Comparison of ENCODE assay signal across 8 cellular contexts in the genomic region with DNA sequence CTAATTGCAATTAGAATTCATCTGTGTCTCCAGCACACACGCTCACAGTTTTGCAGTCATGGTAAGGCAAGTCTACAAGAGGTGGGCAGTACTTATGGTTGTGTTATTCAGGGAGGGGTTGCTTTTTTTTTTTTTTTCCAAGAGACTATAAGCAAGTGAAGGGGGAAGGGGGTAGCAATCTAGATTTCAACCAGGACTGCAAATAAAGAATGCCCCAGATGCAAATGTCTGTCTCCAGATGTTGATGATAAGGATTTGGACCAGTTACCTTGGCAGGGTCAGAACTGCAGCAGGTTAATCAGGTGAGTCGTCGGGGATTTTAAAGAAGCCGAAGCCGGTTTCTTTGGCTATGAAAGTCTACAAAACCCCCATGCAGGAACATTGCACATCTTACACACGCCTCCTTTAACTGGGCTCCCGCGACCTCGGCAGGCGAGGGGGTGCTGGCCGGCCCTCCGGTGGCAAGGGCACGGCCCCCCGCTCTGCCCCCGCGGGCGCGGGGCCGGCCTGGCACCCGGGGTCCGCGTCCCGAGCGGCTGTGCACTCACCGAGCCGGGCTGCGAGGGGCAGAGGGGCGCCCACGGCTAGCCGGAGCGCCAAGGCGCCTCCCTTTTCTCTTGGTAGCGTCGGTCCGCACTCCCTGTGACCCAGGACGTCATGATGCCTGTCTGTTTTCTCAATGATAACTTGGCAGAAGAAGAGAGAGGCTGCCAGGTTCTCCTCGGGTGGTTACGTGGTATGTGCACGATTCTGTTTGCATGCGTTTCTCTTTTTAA.
DNase-seq lines count a peak whose midpoint lies in the region; ATAC-seq lines count a peak whose summit lies in the region.

No MANE protein-coding gene starts in this region.

- peak; percentile 85 for ATAC-seq in Right ventricle myocardium superior (ENCODE audit: poor library complexity)
- ATAC-seq in stimulated activated memory B cell treated with anti-CD40 and anti-IgM and Interleukin-4, amounts not matched to agents 10 μg/mL and 1 μg/mL and 100 μg/mL, for 72 hours, result no peak
- ATAC-seq in GM21619 (IDR thresholded peaks at IDR 0.05; ENCODE audit: unreplicated experiment), result no peak

- intact Hi-C loops in Right ventricle myocardium superior (cut with DNase I), result no loop called here

- WGBS in HUES64, result under 1% methylated on average over 36 of the region's 40 CpGs
- no CpG with 5 or more reads among the region's 40 CpGs for WGBS in trophoblast cell (ENCODE audit: extremely low coverage, insufficient coverage, insufficient read length)

- no peak overlapping the region for H4K91ac ChIP-seq in trophoblast cell (ENCODE audit: low read depth, low read length)

- H3K79me2 ChIP-seq in trophoblast cell (ENCODE audit: control insufficient read depth, insufficient read depth, low read length, poor library complexity), result no peaks in the 10 kb centered on the region

- H3K18ac ChIP-seq in trophoblast cell (ENCODE audit: low read length), result no peak overlapping the region

- H2AK5ac ChIP-seq in trophoblast cell (ENCODE audit: low read length), result no peak overlapping the region

- POLR2A ChIA-PET in activated CD4-positive, alpha-beta memory T cell treated with anti-CD3 and anti-CD28 coated beads, Interleukin-2, amount 10 ng/mL, durations not matched to agents 7 days and 5 days (lab: Charles Lee), result no interaction called here

- H3K4me3 ChIP-seq in HUES64 (ENCODE audit: low read length), result peak overlapping the region; percentile 58
- peak overlapping the region; percentile 55 for H3K4me3 ChIP-seq in trophoblast cell (ENCODE audit: low read depth, low read length)

- H3K4me1 ChIP-seq in HUES64 (ENCODE audit: insufficient read depth, low read length) (peaks cover 19% of the 10 kb centered on the region), trophoblast cell (ENCODE audit: control insufficient read depth in 1 of 2, insufficient read depth in 2 of 2, low read length in 2 of 2) (peaks cover 0 to 4% of the 10 kb centered on the region in 2 experiments)

- H3K36me3 ChIP-seq in HUES64 (ENCODE audit: insufficient read depth, low read length) (no peaks in the 10 kb centered on the region), trophoblast cell (ENCODE audit: control insufficient read depth in 1 of 2, insufficient read depth in 2 of 2, low read length in 2 of 2) (no peaks in the 10 kb centered on the region)

- H3K23ac ChIP-seq in trophoblast cell (ENCODE audit: low read length), result no peak overlapping the region

- peak; percentile 58 for DNase-seq in SK-N-DZ (ENCODE audit: low spot score)
- peak; percentile 49 for DNase-seq in Right ventricle myocardium superior
- no peak for DNase-seq in trophoblast cell
- DNase-seq in stimulated activated naive CD4-positive, alpha-beta T cell (lab: John Stamatoyannopoulos, UW), result no peak
- DNase-seq in activated CD4-positive, alpha-beta memory T cell treated with anti-CD3 and anti-CD28 coated beads, Interleukin-2, amount 10 ng/mL, durations not matched to agents 7 days and 5 days, result no peak

- H3K79me1 ChIP-seq in trophoblast cell (ENCODE audit: low read length), result no peaks in the 10 kb centered on the region

- no peak overlapping the region for H4K12ac ChIP-seq in trophoblast cell (ENCODE audit: low read depth, low read length)

- no peaks in the 10 kb centered on the region for H3K4me1 Mint-ChIP-seq in stimulated activated memory B cell treated with anti-CD40 and anti-IgM and Interleukin-4, amounts not matched to agents 10 μg/mL and 1 μg/mL and 100 μg/mL, for 72 hours
- peaks cover 3% of the 10 kb centered on the region for H3K4me1 Mint-ChIP-seq in activated CD4-positive, alpha-beta memory T cell treated with anti-CD3 and anti-CD28 coated beads, Interleukin-2, amount 10 ng/mL, durations not matched to agents 7 days and 5 days

- H2AFZ ChIP-seq in trophoblast cell (ENCODE audit: insufficient read depth, low read length, poor library complexity), result no peak overlapping the region

- H3K4ac ChIP-seq in trophoblast cell (ENCODE audit: low read depth, low read length), result no peak overlapping the region

- H3K27me3 ChIP-seq in HUES64 (ENCODE audit: insufficient read depth, low read length), result peaks cover 64% of the 10 kb centered on the region
- H3K27me3 ChIP-seq in trophoblast cell (ENCODE audit: insufficient read depth, low read length), result peaks cover 20% of the 10 kb centered on the region

- H3K36me3 Mint-ChIP-seq in stimulated activated memory B cell treated with anti-CD40 and anti-IgM and Interleukin-4, amounts not matched to agents 10 μg/mL and 1 μg/mL and 100 μg/mL, for 72 hours, result no peaks in the 10 kb centered on the region
- no peaks in the 10 kb centered on the region for H3K36me3 Mint-ChIP-seq in activated CD4-positive, alpha-beta memory T cell treated with anti-CD3 and anti-CD28 coated beads, Interleukin-2, amount 10 ng/mL, durations not matched to agents 7 days and 5 days (ENCODE audit: low read depth)

- no peak overlapping the region for H2BK12ac ChIP-seq in trophoblast cell (ENCODE audit: low read length)

- H3K14ac ChIP-seq in trophoblast cell (ENCODE audit: low read length), result no peak overlapping the region

- H3K4me3 Mint-ChIP-seq in stimulated activated memory B cell treated with anti-CD40 and anti-IgM and Interleukin-4, amounts not matched to agents 10 μg/mL and 1 μg/mL and 100 μg/mL, for 72 hours, result no peak overlapping the region
- H3K4me3 Mint-ChIP-seq in activated CD4-positive, alpha-beta memory T cell treated with anti-CD3 and anti-CD28 coated beads, Interleukin-2, amount 10 ng/mL, durations not matched to agents 7 days and 5 days, result no peak overlapping the region

- no peak overlapping the region for H2BK120ac ChIP-seq in trophoblast cell (ENCODE audit: insufficient read depth, low read length, poor library complexity)

- no peak overlapping the region for H2BK5ac ChIP-seq in trophoblast cell (ENCODE audit: low read depth, low read length, poor library complexity)

- no peaks in the 10 kb centered on the region for H3K9me3 ChIP-seq in HUES64 (ENCODE audit: insufficient read depth, low read depth, low read length)
- no peaks in the 10 kb centered on the region for H3K9me3 ChIP-seq in trophoblast cell (ENCODE audit: insufficient read depth, low read depth, low read length)

- H3K27ac Mint-ChIP-seq in stimulated activated memory B cell treated with anti-CD40 and anti-IgM and Interleukin-4, amounts not matched to agents 10 μg/mL and 1 μg/mL and 100 μg/mL, for 72 hours, result no peak overlapping the region
- no peak overlapping the region for H3K27ac Mint-ChIP-seq in activated CD4-positive, alpha-beta memory T cell treated with anti-CD3 and anti-CD28 coated beads, Interleukin-2, amount 10 ng/mL, durations not matched to agents 7 days and 5 days

- CTCF ChIA-PET in activated CD4-positive, alpha-beta memory T cell treated with anti-CD3 and anti-CD28 coated beads, Interleukin-2, amount 10 ng/mL, durations not matched to agents 7 days and 5 days (lab: Charles Lee), result no interaction called here

- H3K27ac ChIP-seq in HUES64 (ENCODE audit: low read depth, low read length) (no peak overlapping the region), trophoblast cell (ENCODE audit: low read depth, low read length) (no peak overlapping the region)

- H3K4me2 ChIP-seq in trophoblast cell (ENCODE audit: low read length), result peak overlapping the region; percentile 76

- peaks cover 51% of the 10 kb centered on the region for H3K27me3 Mint-ChIP-seq in stimulated activated memory B cell treated with anti-CD40 and anti-IgM and Interleukin-4, amounts not matched to agents 10 μg/mL and 1 μg/mL and 100 μg/mL, for 72 hours
- H3K27me3 Mint-ChIP-seq in activated CD4-positive, alpha-beta memory T cell treated with anti-CD3 and anti-CD28 coated beads, Interleukin-2, amount 10 ng/mL, durations not matched to agents 7 days and 5 days, result peaks cover 20% of the 10 kb centered on the region

- H3K9ac ChIP-seq in HUES64 (ENCODE audit: low read depth, low read length), result peak overlapping the region; percentile 53
- H3K9ac ChIP-seq in trophoblast cell (ENCODE audit: low read length), result no peak overlapping the region

- no peak overlapping the region for H4K8ac ChIP-seq in trophoblast cell (ENCODE audit: low read depth, low read length)

- no peaks in the 10 kb centered on the region for H3K9me3 Mint-ChIP-seq in stimulated activated memory B cell treated with anti-CD40 and anti-IgM and Interleukin-4, amounts not matched to agents 10 μg/mL and 1 μg/mL and 100 μg/mL, for 72 hours
- H3K9me3 Mint-ChIP-seq in activated CD4-positive, alpha-beta memory T cell treated with anti-CD3 and anti-CD28 coated beads, Interleukin-2, amount 10 ng/mL, durations not matched to agents 7 days and 5 days, result no peaks in the 10 kb centered on the region

Comparison
In these comparisons a context has a peak if more than half of its experiments do, and no peak if none do; other contexts are left out.
1. DNase-seq: peak in SK-N-DZ (single experiment) and Right ventricle myocardium superior (single experiment); none in trophoblast cell (0 of 2), stimulated activated naive CD4-positive, alpha-beta T cell (0 of 6) and activated CD4-positive, alpha-beta memory T cell treated with anti-CD3 and anti-CD28 coated beads, Interleukin-2, amount 10 ng/mL, durations not matched to agents 7 days and 5 days (single experiment).